In genomic region chr11:110711776-110712642, GRCh38 we compare ENCODE assay signal across 8 cellular contexts. TPM values are rescaled to one million over a fixed set of nuclear protein-coding genes. Genes with fewer than 3 reads are reported as not detected.
DNase-seq lines count a peak whose midpoint lies in the region; ATAC-seq and TF ChIP-seq lines count a peak whose summit lies in the region.

Gene ARHGAP20 (minus strand): TSS chr11:110712437. CDS start chr11:110712231, 206 bp downstream.

- ATAC-seq in GM18858 (IDR thresholded peaks at IDR 0.05; ENCODE audit: unreplicated experiment) (peak; percentile 63), HG03039 (IDR thresholded peaks at IDR 0.05; ENCODE audit: unreplicated experiment) (peak; percentile 72)
- ATAC-seq in activated CD8-positive, alpha-beta memory T cell treated with anti-CD3 and anti-CD28 coated beads, Interleukin-2, amount 10 ng/mL, durations not matched to agents 7 days and 5 days, result peak; percentile 97

- H3K4me3 Mint-ChIP-seq in activated CD8-positive, alpha-beta memory T cell treated with anti-CD3 and anti-CD28 coated beads, Interleukin-2, amount 10 ng/mL, durations not matched to agents 7 days and 5 days, result peak within 1 kb of the TSS; percentile 60

- H3K9ac ChIP-seq in fibroblast of lung (ENCODE audit: insufficient read depth, low read length), result peak within 1 kb of the TSS; percentile 71

- TF ChIP-seq EP300 in suprapubic skin (IDR thresholded peaks at IDR 0.05), result no peak

- no peaks in the 10 kb centered on the region for H3K27me3 ChIP-seq in ACC112 (ENCODE audit: insufficient read depth, low read length)
- H3K27me3 ChIP-seq in fibroblast of lung (ENCODE audit: control insufficient read depth, insufficient read depth, low read length), result no peaks in the 10 kb centered on the region
- H3K27me3 ChIP-seq in muscle layer of duodenum (ENCODE audit: low read depth, low read length), result peaks cover 5% of the 10 kb centered on the region
- peaks cover 7% of the 10 kb centered on the region for H3K27me3 ChIP-seq in suprapubic skin

- H3K27ac Mint-ChIP-seq in activated CD8-positive, alpha-beta memory T cell treated with anti-CD3 and anti-CD28 coated beads, Interleukin-2, amount 10 ng/mL, durations not matched to agents 7 days and 5 days, result no peak within 1 kb of the TSS

- H3K36me3 Mint-ChIP-seq in activated CD8-positive, alpha-beta memory T cell treated with anti-CD3 and anti-CD28 coated beads, Interleukin-2, amount 10 ng/mL, durations not matched to agents 7 days and 5 days, result no peaks in the 10 kb centered on the region

- CTCF ChIA-PET in activated CD8-positive, alpha-beta memory T cell treated with anti-CD3 and anti-CD28 coated beads, Interleukin-2, amount 10 ng/mL, durations not matched to agents 7 days and 5 days (lab: Charles Lee), result no interaction called here

- H3K9me3 Mint-ChIP-seq in activated CD8-positive, alpha-beta memory T cell treated with anti-CD3 and anti-CD28 coated beads, Interleukin-2, amount 10 ng/mL, durations not matched to agents 7 days and 5 days (ENCODE audit: low read depth), result no peaks in the 10 kb centered on the region

- peaks cover 64% of the 10 kb centered on the region for H3K27me3 Mint-ChIP-seq in activated CD8-positive, alpha-beta memory T cell treated with anti-CD3 and anti-CD28 coated beads, Interleukin-2, amount 10 ng/mL, durations not matched to agents 7 days and 5 days

- H3K27ac ChIP-seq in ACC112 (ENCODE audit: low read depth, low read length) (0 out of 2 replicates have a peak within 1 kb of the TSS, but pooled peaks have one; percentile 4), fibroblast of lung (ENCODE audit: insufficient read depth, low read length) (peak within 1 kb of the TSS; percentile 55), muscle layer of duodenum (ENCODE audit: low read length) (peak within 1 kb of the TSS; percentile 45), suprapubic skin (peak within 1 kb of the TSS; percentile 76)

- TF ChIP-seq CTCF in fibroblast of lung (conservative IDR thresholded peaks at IDR 0.05 in 1 of 2, IDR thresholded peaks at IDR 0.05 in 1 of 2; ENCODE audit: low read depth in 1 of 2, low read length in 2 of 2), result no peak
- no peak for TF ChIP-seq CTCF in suprapubic skin (IDR thresholded peaks at IDR 0.05)

- WGBS in suprapubic skin, result 0% methylated on average over 27 of the region's 107 CpGs

- H3K9me3 ChIP-seq in fibroblast of lung (ENCODE audit: control insufficient read depth, insufficient read depth, low read depth, low read length) (no peaks in the 10 kb centered on the region), muscle layer of duodenum (ENCODE audit: control insufficient read depth in 1 of 2, low read length in 2 of 2) (no peaks in the 10 kb centered on the region), suprapubic skin (no peaks in the 10 kb centered on the region)

- H3K4me1 ChIP-seq in ACC112 (ENCODE audit: control insufficient read depth, insufficient read depth, low read length, unreplicated experiment) (peaks cover 34% of the 10 kb centered on the region), fibroblast of lung (ENCODE audit: control insufficient read depth, extremely low read depth, insufficient read depth, low read length) (no peaks in the 10 kb centered on the region), muscle layer of duodenum (ENCODE audit: control insufficient read depth in 1 of 2, insufficient read depth in 2 of 2, low read length in 2 of 2) (no peaks in the 10 kb centered on the region), suprapubic skin (peaks cover 26% of the 10 kb centered on the region)

- H2AFZ ChIP-seq in ACC112 (ENCODE audit: low read length, unreplicated experiment), result peak within 1 kb of the TSS; percentile 90
- peak within 1 kb of the TSS; percentile 70 for H2AFZ ChIP-seq in fibroblast of lung (ENCODE audit: low read length)

- no peaks in the 10 kb centered on the region for H3K79me2 ChIP-seq in ACC112 (ENCODE audit: control insufficient read depth, insufficient read depth, low read length, unreplicated experiment)
- peaks cover 10% of the 10 kb centered on the region for H3K79me2 ChIP-seq in fibroblast of lung (ENCODE audit: control insufficient read depth, insufficient read depth, low read length)

- peaks cover 20% of the 10 kb centered on the region for H3K4me1 Mint-ChIP-seq in activated CD8-positive, alpha-beta memory T cell treated with anti-CD3 and anti-CD28 coated beads, Interleukin-2, amount 10 ng/mL, durations not matched to agents 7 days and 5 days

- H3K4me2 ChIP-seq in fibroblast of lung (ENCODE audit: extremely low read depth, insufficient read depth, low read length), result peak within 1 kb of the TSS; percentile 84

- no peak for TF ChIP-seq POLR2A in suprapubic skin (IDR thresholded peaks at IDR 0.05)

- H3K4me3 ChIP-seq in ACC112 (ENCODE audit: low read depth, low read length) (peak within 1 kb of the TSS; percentile 92), fibroblast of lung (replicated peaks in 1 of 4; ENCODE audit: control extremely low read depth in 1 of 4, insufficient read depth in 1 of 4, low read depth in 3 of 4, low read length in 4 of 4) (peak within 1 kb of the TSS; percentile 69 to 81 (median 72)), muscle layer of duodenum (ENCODE audit: low read depth in 1 of 2, low read length in 2 of 2) (peak within 1 kb of the TSS; percentile 71 to 94), suprapubic skin (peak within 1 kb of the TSS; percentile 78)

- DNase-seq in NCI-H2227 treated with DMSO at 0.1 percent for 48 hours (lab: John Stamatoyannopoulos, UW) (peak; percentile 75), fibroblast of lung (ENCODE audit: low read depth in 2 of 2) (peak; percentile 64 to 69), suprapubic skin (ENCODE audit: low spot score in 2 of 2) (peak; percentile 80 to 83)
- peak; percentile 61 for DNase-seq in activated CD8-positive, alpha-beta memory T cell treated with anti-CD3 and anti-CD28 coated beads, Interleukin-2, amount 10 ng/mL, durations not matched to agents 7 days and 5 days

- H3K36me3 ChIP-seq in ACC112 (ENCODE audit: insufficient read depth, low read length) (no peaks in the 10 kb centered on the region), fibroblast of lung (ENCODE audit: control insufficient read depth, insufficient read depth, low read length) (no peaks in the 10 kb centered on the region), muscle layer of duodenum (ENCODE audit: control insufficient read depth in 1 of 2, insufficient read depth in 2 of 2, low read length in 2 of 2) (no peaks in the 10 kb centered on the region), suprapubic skin (no peaks in the 10 kb centered on the region)

- H4K20me1 ChIP-seq in fibroblast of lung (ENCODE audit: control insufficient read depth, extremely low read depth, insufficient read depth, low read length), result no peaks in the 10 kb centered on the region

RNA-seq across cellular contexts. Expression of gene ARHGAP20, which starts in this region (rescaled TPM):
- total RNA-seq in activated CD8-positive, alpha-beta memory T cell treated with anti-CD3 and anti-CD28 coated beads, Interleukin-2, amount 10 ng/mL, durations not matched to agents 7 days and 5 days, result under 1 TPM; 0.02 to 0.18 TPM
- total RNA-seq in fibroblast of lung (9.4 and 11.6 TPM in 2 replicates), suprapubic skin (1 to 10 TPM; 1.2 to 2.1 (median 1.7) TPM)
- 7.1 and 18.1 TPM in 2 replicates for polyA plus RNA-seq in fibroblast of lung
- polyA plus RNA-seq in fibroblast of lung (2012), result 4.2 and 11.3 TPM in 2 replicates
- polyA minus RNA-seq in fibroblast of lung (ENCODE audit: low replicate concordance), result 6.9 and 8.4 TPM in 2 replicates

Comparison
In these comparisons a context has a peak if more than half of its experiments do, and no peak if none do; other contexts are left out.
1. Peak in every context shown above with its lines: DNase-seq, ATAC-seq, H3K4me3 ChIP-seq and H3K27ac ChIP-seq.
2. Peak in DNase-seq and ATAC-seq in activated CD8-positive, alpha-beta memory T cell treated with anti-CD3 and anti-CD28 coated beads, Interleukin-2, amount 10 ng/mL, durations not matched to agents 7 days and 5 days; RNA of the gene not detected or under 1 TPM.
3. H3K27ac ChIP-seq: peak in every context shown above with its lines; median percentile 76 in suprapubic skin; 55 in fibroblast of lung; 45 in muscle layer of duodenum; 4 in ACC112.